ENCODE assay signal across 9 cellular contexts in genomic region chr7:74027683-74028320, GRCh38. TPM values are rescaled to one million over a fixed set of nuclear protein-coding genes. Genes with fewer than 3 reads are reported as not detected.
DNase-seq lines count a peak whose midpoint lies in the region; ATAC-seq and TF ChIP-seq lines count a peak whose summit lies in the region.
"Had no signal": no experiment of that assay in that cellular context is flagged by ENCODE, and none has a peak within 500 bp of the region (broad histone marks: within the 10 kb centered on the region; RNA-seq: fewer than 3 reads in every experiment).

ELN (plus strand) TSS chr7:74028173; CDS start chr7:74028188, 15 bp downstream.

- no peaks in the 10 kb centered on the region for H3K9me3 Mint-ChIP-seq in GM23338
- H3K9me3 Mint-ChIP-seq: activated naive CD8-positive, alpha-beta T cell treated with anti-CD3 and anti-CD28 coated beads, Interleukin-2, amount 10 ng/mL, durations not matched to agents 7 days and 5 days had no signal

- H3K36me3 Mint-ChIP-seq in GM23338 (ENCODE audit: low read depth) = no peaks in the 10 kb centered on the region
- H3K36me3 Mint-ChIP-seq: activated naive CD8-positive, alpha-beta T cell treated with anti-CD3 and anti-CD28 coated beads, Interleukin-2, amount 10 ng/mL, durations not matched to agents 7 days and 5 days had no signal

- H4K20me1 ChIP-seq in GM23338 (replicated peaks; ENCODE audit: insufficient read depth) = no peaks in the 10 kb centered on the region

- H3K79me2 ChIP-seq in GM23338 (replicated peaks; ENCODE audit: insufficient read depth) = no peaks in the 10 kb centered on the region

- no peak within 1 kb of the TSS for H3K27ac Mint-ChIP-seq in GM23338
- H3K27ac Mint-ChIP-seq: activated naive CD8-positive, alpha-beta T cell treated with anti-CD3 and anti-CD28 coated beads, Interleukin-2, amount 10 ng/mL, durations not matched to agents 7 days and 5 days had no signal

- H3K4me2 ChIP-seq in GM23338 = peak within 1 kb of the TSS; percentile 67

- 0 out of 2 replicates have a peak within 1 kb of the TSS, but pooled peaks have one; percentile 26 for H3K4me3 ChIP-seq in GM23338
- peak within 1 kb of the TSS; percentile 12 for H3K4me3 ChIP-seq in astrocyte of the spinal cord (ENCODE audit: low read depth, low read length)

- in situ Hi-C loops in astrocyte of the spinal cord (cut with HindIII; ENCODE audit: low sequenced_read_pairs) = no loop called here

- no peaks in the 10 kb centered on the region for H3K27me3 ChIP-seq in GM23338 (ENCODE audit: insufficient read depth)

- H3K36me3 ChIP-seq in GM23338 (ENCODE audit: insufficient read depth) = no peaks in the 10 kb centered on the region

- H3K4me1 Mint-ChIP-seq in GM23338 = peaks cover 41% of the 10 kb centered on the region

- H3K27me3 Mint-ChIP-seq in GM23338 (ENCODE audit: insufficient read depth, low read depth, poor library complexity) = peaks cover 16% of the 10 kb centered on the region

- H3K27ac ChIP-seq in GM23338 (ENCODE audit: low read depth) = no peak within 1 kb of the TSS

- no peaks in the 10 kb centered on the region for H3F3A ChIP-seq in GM23338 (replicated peaks; ENCODE audit: low read depth)

- peaks cover 20% of the 10 kb centered on the region; the same call in 1 of the 2 replicates for H3K4me1 ChIP-seq in GM23338 (ENCODE audit: insufficient read depth)

- no peaks in the 10 kb centered on the region for H3K9me2 ChIP-seq in GM23338 (ENCODE audit: insufficient read depth)

- intact Hi-C loops in sciatic nerve (cut with DNase I) = loop anchor here (10.0 kb wide), 1 partner anchor 143 kb away; no protein-coding TSS in a partner anchor

- ATAC-seq in GM23338 (peak; percentile 30), sciatic nerve (peak; percentile 77), GM18511 (IDR thresholded peaks at IDR 0.05; ENCODE audit: unreplicated experiment) (no peak)

- peak within 1 kb of the TSS; percentile 27; the same call in 2 of the 3 replicates for H3K4me3 Mint-ChIP-seq in GM23338
- H3K4me3 Mint-ChIP-seq: activated naive CD8-positive, alpha-beta T cell treated with anti-CD3 and anti-CD28 coated beads, Interleukin-2, amount 10 ng/mL, durations not matched to agents 7 days and 5 days had no signal

- peak; percentile 56 for DNase-seq in GM23338 (ENCODE audit: low spot score)
- DNase-seq in astrocyte of the spinal cord (ENCODE audit: low read depth, low spot score) = no peak
- DNase-seq in hypothalamus (lab: John Stamatoyannopoulos, UW) = peak in 46 of 51 donors; percentile 31 to 89 (median 67)
- peak; percentile 87 for DNase-seq in sciatic nerve (ENCODE audit: low spot score)
- DNase-seq in SW480 (ENCODE audit: low spot score) = no peak
- no peak for DNase-seq in activated T-cell treated with anti-CD3 and anti-CD28 coated beads, Interleukin-2, amount 50 U/mL, for 1 hour
- no peak for DNase-seq in NOMO-1 (lab: John Stamatoyannopoulos, UW; ENCODE audit: unreplicated experiment in 2 of 2)
- DNase-seq: activated naive CD8-positive, alpha-beta T cell treated with anti-CD3 and anti-CD28 coated beads, Interleukin-2, amount 10 ng/mL, durations not matched to agents 7 days and 5 days had no signal

- H2AFZ ChIP-seq in GM23338 = peak within 1 kb of the TSS; percentile 95

- TF ChIP-seq CTCF in GM23338 (conservative IDR thresholded peaks at IDR 0.05; ENCODE audit: low read depth in 2 of 2) (no peak), astrocyte of the spinal cord (IDR thresholded peaks at IDR 0.05; ENCODE audit: low read depth, low read length) (no peak)

TF ChIP-seq in GM23338, 12 proteins besides CTCF, POLR2A, EP300 and RAD21 (continues in another document):
- TF ChIP-seq STAT1 (IDR thresholded peaks at IDR 0.05; ENCODE audit: unreplicated experiment) = no peak
- no peak for TF ChIP-seq REST (IDR thresholded peaks at IDR 0.05; ENCODE audit: unreplicated experiment)
- TF ChIP-seq POLR2AphosphoS5 (IDR thresholded peaks at IDR 0.05; ENCODE audit: low read depth) = no peak
- no peak for TF ChIP-seq CREB1 (CRISPR knock-in tag; IDR thresholded peaks at IDR 0.05; ENCODE audit: low read depth)
- no peak for TF ChIP-seq EZH2 (IDR thresholded peaks at IDR 0.05; ENCODE audit: low read depth, unreplicated experiment)
- no peak for TF ChIP-seq JUNB (IDR thresholded peaks at IDR 0.05; ENCODE audit: unreplicated experiment)
- TF ChIP-seq ZNF331 (CRISPR knock-in tag; IDR thresholded peaks at IDR 0.05; ENCODE audit: low read depth) = no peak
- TF ChIP-seq NANOG (IDR thresholded peaks at IDR 0.05; ENCODE audit: borderline replicate concordance) = no peak
- TF ChIP-seq ETS1 (IDR thresholded peaks at IDR 0.05) = no peak

RNA-seq across cellular contexts. Expression of gene ELN, which starts in this region (rescaled TPM):
- 4.0 and 5.6 TPM in 2 replicates for total RNA-seq in GM23338 (2014; rRNA removed; shearing (Covaris generic))
- 1.1 TPM in 2 replicates for polyA plus RNA-seq in GM23338 (2016; fragmentation: Nextera tagmentation; extraction: Ambion mirVana)
- 62.8 TPM for total RNA-seq in sciatic nerve
- total RNA-seq: activated naive CD8-positive, alpha-beta T cell treated with anti-CD3 and anti-CD28 coated beads, Interleukin-2, amount 10 ng/mL, durations not matched to agents 7 days and 5 days had no signal

Comparison
In these comparisons a context has a peak if more than half of its experiments do, and no peak if none do; other contexts are left out.
1. DNase-seq: peak in GM23338 (single experiment), hypothalamus (46 of 51) and sciatic nerve (single experiment); none in astrocyte of the spinal cord (single experiment), SW480 (single experiment), activated T-cell treated with anti-CD3 and anti-CD28 coated beads, Interleukin-2, amount 50 U/mL, for 1 hour (single experiment) and NOMO-1 (0 of 2).